ENCODE assay signal across 27 cellular contexts in genomic region chr5:88276378-88276777, GRCh38.
"Had no signal": no experiment of that assay in that cellular context is flagged by ENCODE, and none has a peak within 500 bp of the region (broad histone marks: within the 10 kb centered on the region; RNA-seq: fewer than 3 reads in every experiment).

No MANE protein-coding gene starts in this region.

- ATAC-seq: stimulated activated effector memory CD8-positive, alpha-beta T cell treated with anti-CD3 and anti-CD28 coated beads, Interleukin-12 subunit alpha, Interleukin-12 subunit beta, amount 100 ng/mL, for 72 hours; stimulated activated memory B cell treated with anti-CD40 and anti-IgM and Interleukin-4, amounts not matched to agents 10 μg/mL and 1 μg/mL and 100 μg/mL, for 72 hours; stimulated activated naive B cell treated with anti-CD40 and anti-IgM and Interleukin-4, amounts not matched to agents 10 μg/mL and 1 μg/mL and 100 μg/mL, for 72 hours; stimulated activated naive CD8-positive, alpha-beta T cell treated with anti-CD3 and anti-CD28 coated beads, Interleukin-15, amount 100 ng/mL, for 72 hours; stimulated activated naive CD8-positive, alpha-beta T cell treated with anti-CD3 and anti-CD28 coated beads, Interleukin-15, Interleukin-2, amounts not matched to agents 100 U/mL and 50 U/mL, for 24 hours; upper lobe of right lung had no signal

- H3K9me3 ChIP-seq: stomach, suprapubic skin, testis, thoracic aorta, thyroid gland, tibial artery, tibial nerve, transverse colon, upper lobe of left lung, upper lobe of right lung, uterus, vagina had no signal

- H3K27me3 ChIP-seq: stomach, suprapubic skin, testis, thyroid gland, tibial artery, tibial nerve, transverse colon, upper lobe of left lung, upper lobe of right lung, uterus, vagina had no signal

- H3K36me3 ChIP-seq: suprapubic skin, thoracic aorta, uterus, vagina had no signal

- FAIRE-seq: urothelium cell line had no signal

- H3K4me1 ChIP-seq: suprapubic skin, testis, thyroid gland, tibial artery, transverse colon, upper lobe of left lung, upper lobe of right lung, uterus, vagina had no signal

- DNase-seq: stimulated activated CD4-positive, alpha-beta T cell treated with anti-CD3 and anti-CD28 coated beads, Interleukin-2, amount 100 ng/mL, for 48 hours; stimulated activated CD4-positive, alpha-beta T cell treated with anti-CD3 and anti-CD28 coated beads, Interleukin-4, amount 100 ng/mL, for 1 hour; stimulated activated CD4-positive, alpha-beta T cell treated with anti-CD3 and anti-CD28 coated beads, Interleukin-4, amount 100 ng/mL, for 24 hours; stimulated activated CD4-positive, alpha-beta T cell treated with anti-CD3 and anti-CD28 coated beads, Interleukin-4, amount 100 ng/mL, for 4 hours; stimulated activated CD8-positive, alpha-beta memory T cell treated with anti-CD3 and anti-CD28 coated beads, Interleukin-4, amount 100 ng/mL, for 48 hours; stimulated activated naive B cell treated with anti-CD40 and anti-IgM and Interleukin-4, amounts not matched to agents 10 μg/mL and 1 μg/mL and 100 μg/mL, for 72 hours; stimulated activated naive CD4-positive, alpha-beta T cell; stimulated activated naive CD4-positive, alpha-beta T cell treated with Interleukin-2 at 50 U/mL for 16 hours; stimulated activated naive CD8-positive, alpha-beta T cell treated with anti-CD3 and anti-CD28 coated beads, Interleukin-15, amount 100 ng/mL, for 72 hours; stimulated activated naive CD8-positive, alpha-beta T cell treated with anti-CD3 and anti-CD28 coated beads, Interleukin-15, Interleukin-2, amounts not matched to agents 100 U/mL and 50 U/mL, for 24 hours; stomach; substantia nigra; testis; thyroid gland; tibial artery; transverse colon; trophoblast cell; upper lobe of left lung; upper lobe of right lung; uterus had no signal

- H3K27ac ChIP-seq: stomach, suprapubic skin, testis, thoracic aorta, thyroid gland, tibial artery, tibial nerve, transverse colon, upper lobe of left lung, upper lobe of right lung, uterus, vagina had no signal

- H3K4me3 ChIP-seq: stomach, suprapubic skin, testis, thoracic aorta, thyroid gland, tibial artery, tibial nerve, transverse colon, upper lobe of left lung, upper lobe of right lung, uterus, vagina had no signal
